9 cellular contexts compared by ENCODE assay signal in the genomic region with DNA sequence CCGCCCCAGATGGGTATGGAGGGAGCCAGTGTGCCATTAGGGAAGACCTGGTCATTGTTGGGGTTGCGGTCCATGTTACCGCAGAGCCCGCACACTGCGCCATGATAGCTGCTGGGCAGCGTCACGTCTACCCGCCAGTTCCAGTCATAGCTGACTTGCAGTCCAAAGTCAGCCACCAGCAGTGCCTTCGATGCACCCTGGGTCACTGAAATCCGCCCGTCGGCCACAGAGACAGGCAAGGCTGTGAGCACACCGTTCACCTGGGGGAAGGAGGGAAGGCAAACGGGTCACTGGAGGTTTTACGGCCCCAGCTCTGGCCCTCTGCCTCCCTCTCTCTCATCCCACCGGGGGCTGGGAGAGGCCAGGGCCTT. TPM values are rescaled to one million over a fixed set of nuclear protein-coding genes. Genes with fewer than 3 reads are reported as not detected.
DNase-seq lines count a peak whose midpoint lies in the region; ATAC-seq, FAIRE-seq and TF ChIP-seq lines count a peak whose summit lies in the region.
"Not testable (repeated sequence)": the region's sequence is repeated elsewhere in the genome, so short reads cannot be mapped to it uniquely, and the experiment has no call there.
"Had no signal": no experiment of that assay in that cellular context is flagged by ENCODE, and none has a peak within 500 bp of the region (broad histone marks: within the 10 kb centered on the region; RNA-seq: fewer than 3 reads in every experiment).

No MANE protein-coding gene starts in this region.

- not testable (repeated sequence) for H3K9me3 ChIP-seq in SJCRH30 (replicated peaks); kidney (ENCODE audit: control insufficient read depth in 1 of 2, low read length in 2 of 2); spleen; thyroid gland

- POLR2A ChIA-PET in activated naive CD8-positive, alpha-beta T cell treated with anti-CD3 and anti-CD28 coated beads, Interleukin-2, amount 10 ng/mL, durations not matched to agents 7 days and 5 days (lab: Charles Lee): not testable (repeated sequence)

- H3K4me3 Mint-ChIP-seq in activated T-cell treated with anti-CD3 and anti-CD28 coated beads, Interleukin-2, amount 50 U/mL, for 24 hours; activated naive CD8-positive, alpha-beta T cell treated with anti-CD3 and anti-CD28 coated beads, Interleukin-2, amount 10 ng/mL, durations not matched to agents 7 days and 5 days; chondrocyte (ENCODE audit: unreplicated experiment); osteocyte (ENCODE audit: unreplicated experiment): not testable (repeated sequence)

- WGBS in spleen, 5 donors: 89 to 94% (median 90%) methylated on average over 8 to 13 of the region's 16 CpGs; no CpG with 5 or more reads in 1 of the 5 donors
- no CpG with 5 or more reads among the region's 16 CpGs for WGBS in thyroid gland, 2 donors

- peaks cover 24% of the 10 kb centered on the region for H3K36me3 Mint-ChIP-seq in activated T-cell treated with anti-CD3 and anti-CD28 coated beads, Interleukin-2, amount 50 U/mL, for 24 hours (ENCODE audit: low read depth)
- not testable (repeated sequence) for H3K36me3 Mint-ChIP-seq in activated naive CD8-positive, alpha-beta T cell treated with anti-CD3 and anti-CD28 coated beads, Interleukin-2, amount 10 ng/mL, durations not matched to agents 7 days and 5 days; chondrocyte (ENCODE audit: low read depth); osteocyte (ENCODE audit: unreplicated experiment)

- not testable (repeated sequence) for H3K9ac ChIP-seq in kidney (ENCODE audit: low read length in 2 of 2)

- peak in 1 of 2 experiments; percentile 24 for DNase-seq in SJCRH30
- DNase-seq in activated T-cell treated with anti-CD3 and anti-CD28 coated beads, Interleukin-2, amount 50 U/mL, for 24 hours: peak; percentile 6
- DNase-seq in activated naive CD8-positive, alpha-beta T cell treated with anti-CD3 and anti-CD28 coated beads, Interleukin-2, amount 10 ng/mL, durations not matched to agents 7 days and 5 days: peak; percentile 20
- peak; percentile 69 for DNase-seq in chondrocyte (ENCODE audit: low spot score)
- DNase-seq in kidney: peak; percentile 39
- peak; percentile 81 for DNase-seq in osteocyte (ENCODE audit: extremely low spot score, unreplicated experiment)
- peak; percentile 69 for DNase-seq in spleen
- DNase-seq in thyroid gland: peak; percentile 28 to 74

- intact Hi-C loops in kidney (cut with DNase I): not testable (repeated sequence)
- intact Hi-C loops in spleen (cut with DNase I; ENCODE audit: low total_unique reads): loop anchor here (5.0 kb wide), 1 partner anchor 78 kb away; a partner anchor contains a TSS
- intact Hi-C loops in thyroid gland (cut with DNase I): loop anchor here (5.0 kb wide), 1 partner anchor 78 kb away; a partner anchor contains a TSS

- ATAC-seq in activated naive CD8-positive, alpha-beta T cell treated with anti-CD3 and anti-CD28 coated beads, Interleukin-2, amount 10 ng/mL, durations not matched to agents 7 days and 5 days (ENCODE audit: low read depth): not testable (repeated sequence)

- H3K36me3 ChIP-seq in SJCRH30 (peaks cover 11% of the 10 kb centered on the region), spleen (peaks cover 0 to 18% (median 0%) of the 10 kb centered on the region in 6 donors), thyroid gland (peaks cover 14 to 30% of the 10 kb centered on the region in 2 donors)
- H3K36me3 ChIP-seq in kidney (ENCODE audit: control insufficient read depth in 1 of 2, insufficient read depth in 2 of 2, low read length in 2 of 2): not testable (repeated sequence)

- H3K4me1 ChIP-seq in SJCRH30 (peaks cover 14% of the 10 kb centered on the region), spleen (peaks cover 0 to 17% (median 9%) of the 10 kb centered on the region in 6 donors), thyroid gland (peaks cover 22 to 26% of the 10 kb centered on the region in 2 donors)
- H3K4me1 ChIP-seq in kidney (ENCODE audit: control insufficient read depth in 1 of 2, insufficient read depth in 1 of 2, low read depth in 1 of 2, low read length in 2 of 2): not testable (repeated sequence)

- not testable (repeated sequence) for FAIRE-seq in kidney (lab: Jason Lieb, UNC)

- not testable (repeated sequence) for H3K27ac Mint-ChIP-seq in activated T-cell treated with anti-CD3 and anti-CD28 coated beads, Interleukin-2, amount 50 U/mL, for 24 hours; activated naive CD8-positive, alpha-beta T cell treated with anti-CD3 and anti-CD28 coated beads, Interleukin-2, amount 10 ng/mL, durations not matched to agents 7 days and 5 days; chondrocyte (ENCODE audit: unreplicated experiment); osteocyte (ENCODE audit: unreplicated experiment)

- H3K27me3 Mint-ChIP-seq in activated T-cell treated with anti-CD3 and anti-CD28 coated beads, Interleukin-2, amount 50 U/mL, for 24 hours; activated naive CD8-positive, alpha-beta T cell treated with anti-CD3 and anti-CD28 coated beads, Interleukin-2, amount 10 ng/mL, durations not matched to agents 7 days and 5 days; chondrocyte (ENCODE audit: low read depth); osteocyte (ENCODE audit: unreplicated experiment): not testable (repeated sequence)

- not testable (repeated sequence) for H3K27me3 ChIP-seq in SJCRH30, thyroid gland
- H3K27me3 ChIP-seq in spleen (replicated peaks in 1 of 7): peaks cover 0 to 12% (median 3%) of the 10 kb centered on the region in 7 donors

- not testable (repeated sequence) for H3K4me1 Mint-ChIP-seq in activated T-cell treated with anti-CD3 and anti-CD28 coated beads, Interleukin-2, amount 50 U/mL, for 24 hours (ENCODE audit: low read depth); activated naive CD8-positive, alpha-beta T cell treated with anti-CD3 and anti-CD28 coated beads, Interleukin-2, amount 10 ng/mL, durations not matched to agents 7 days and 5 days; chondrocyte (ENCODE audit: low read depth); osteocyte (ENCODE audit: unreplicated experiment)

- H3K27ac ChIP-seq in SJCRH30 (peak overlapping the region; percentile 89), thyroid gland (peak overlapping the region; percentile 56 to 68 (median 67))
- not testable (repeated sequence) for H3K27ac ChIP-seq in kidney (ENCODE audit: low read depth in 2 of 2, low read length in 2 of 2); spleen

- H3K4me3 ChIP-seq in SJCRH30: peak overlapping the region; percentile 57
- H3K4me3 ChIP-seq in kidney (ENCODE audit: low read length in 2 of 2); spleen; thyroid gland (replicated peaks in 1 of 3): not testable (repeated sequence)

- H3K9me3 Mint-ChIP-seq in activated T-cell treated with anti-CD3 and anti-CD28 coated beads, Interleukin-2, amount 50 U/mL, for 24 hours; activated naive CD8-positive, alpha-beta T cell treated with anti-CD3 and anti-CD28 coated beads, Interleukin-2, amount 10 ng/mL, durations not matched to agents 7 days and 5 days; chondrocyte (ENCODE audit: low read depth); osteocyte (ENCODE audit: unreplicated experiment): not testable (repeated sequence)

- not testable (repeated sequence) for TF ChIP-seq CTCF in chondrocyte (IDR thresholded peaks at IDR 0.05); kidney (IDR thresholded peaks at IDR 0.05; ENCODE audit: borderline replicate concordance, extremely low read depth, insufficient read depth); osteocyte (IDR thresholded peaks at IDR 0.05); spleen (IDR thresholded peaks at IDR 0.05 in 8 of 11, conservative IDR thresholded peaks at IDR 0.05 in 3 of 11); thyroid gland (IDR thresholded peaks at IDR 0.05)

- not testable (repeated sequence) for TF ChIP-seq POLR2A in spleen (IDR thresholded peaks at IDR 0.05); thyroid gland (IDR thresholded peaks at IDR 0.05)

RNA-seq across cellular contexts. Expression of a gene that starts 40.2 kb away (rescaled TPM):
- 16.4 and 16.7 TPM in 2 replicates for total RNA-seq in SJCRH30 (2014; rRNA removed; shearing (Covaris generic))
- 10 to 100 TPM; 13.1 to 14.0 TPM for total RNA-seq in activated naive CD8-positive, alpha-beta T cell treated with anti-CD3 and anti-CD28 coated beads, Interleukin-2, amount 10 ng/mL, durations not matched to agents 7 days and 5 days
- 0.31 to 1.6 TPM (median 0.42 TPM) in 3 replicates for total RNA-seq in chondrocyte
- total RNA-seq in kidney: 51.7 TPM
- polyA plus RNA-seq in kidney (ENCODE audit: insufficient read depth, low read depth, low replicate concordance): 7.6 TPM
- total RNA-seq in osteocyte: 0.21 and 0.38 TPM in 2 replicates
- total RNA-seq in spleen: 10 to 100 TPM in 3 of 7 donors, 1 to 10 TPM in 4; 4.3 to 18.9 (median 9.0) TPM
- 1 to 10 TPM in 2 of 3 donors, under 1 TPM in 1; 0.91 to 1.8 (median 1.2) TPM for polyA plus RNA-seq in spleen
- total RNA-seq in thyroid gland: 100 to 1,000 TPM; 213 to 975 (median 755) TPM
- total RNA-seq: A172 had no signal

RNA-seq across cellular contexts. Expression of a gene that starts 48.0 kb away (rescaled TPM):
- total RNA-seq in SJCRH30 (2014; rRNA removed; shearing (Covaris generic)): 569 and 597 TPM in 2 replicates
- 100 to 1,000 TPM; 344 to 357 TPM for total RNA-seq in activated naive CD8-positive, alpha-beta T cell treated with anti-CD3 and anti-CD28 coated beads, Interleukin-2, amount 10 ng/mL, durations not matched to agents 7 days and 5 days
- total RNA-seq in chondrocyte: 95.0 to 119 TPM (median 104 TPM) in 3 replicates
- total RNA-seq in kidney: 165 TPM
- 155 TPM for polyA plus RNA-seq in kidney (ENCODE audit: insufficient read depth, low read depth, low replicate concordance)
- 161 and 172 TPM in 2 replicates for total RNA-seq in osteocyte
- 100 to 1,000 TPM; 126 to 212 (median 174) TPM for total RNA-seq in spleen
- 100 to 1,000 TPM; 298 to 403 (median 348) TPM for polyA plus RNA-seq in spleen
- total RNA-seq in thyroid gland: 100 to 1,000 TPM in 1 of 4 donors, 10 to 100 TPM in 3; 80.9 to 118 (median 91.1) TPM
